ENCODE assay signal across 8 cellular contexts in the genomic region with DNA sequence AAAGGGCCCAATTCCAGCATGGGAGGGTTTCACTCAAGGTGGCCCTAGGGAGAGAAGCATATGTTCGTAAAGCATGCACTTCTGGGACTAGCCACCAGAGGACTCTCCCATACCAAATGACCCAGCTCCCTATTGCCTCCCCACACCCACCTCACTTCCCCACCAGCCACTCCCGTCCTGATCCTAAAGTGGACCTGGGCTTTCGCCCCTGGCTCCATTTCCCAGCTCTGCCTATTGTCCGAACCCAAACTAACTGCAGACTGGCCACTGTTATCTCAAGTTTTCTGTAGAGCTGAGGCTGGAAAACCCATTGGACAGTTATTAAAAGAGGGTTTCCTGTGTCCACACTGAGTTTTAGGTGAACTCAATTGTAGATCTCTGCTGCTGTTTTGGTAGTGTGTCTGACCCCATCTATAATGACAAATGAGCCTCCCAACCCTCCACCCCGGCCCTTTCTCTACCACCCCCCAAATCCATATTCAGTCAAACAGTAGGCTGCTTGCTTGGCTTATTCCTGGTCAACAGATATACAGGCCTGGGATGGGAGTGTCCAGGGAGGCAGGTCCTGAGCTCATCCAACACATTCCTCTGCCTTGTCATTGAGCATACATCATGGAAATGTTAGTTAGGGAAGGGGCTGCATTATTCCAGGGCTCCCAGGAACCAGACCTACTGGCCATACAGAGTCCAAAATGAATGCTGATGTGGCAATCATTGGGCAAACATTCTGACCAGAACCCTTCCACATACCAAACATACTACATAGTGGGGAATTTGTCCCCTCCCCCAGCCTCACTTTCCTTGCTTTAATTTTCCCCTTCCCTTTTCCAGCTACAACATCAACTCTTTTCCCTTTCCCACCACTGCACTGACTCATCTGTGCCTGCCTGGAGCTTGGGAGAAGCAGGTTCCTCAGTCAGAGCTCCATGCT. TPM values are rescaled to one million over a fixed set of nuclear protein-coding genes. Genes with fewer than 3 reads are reported as not detected.
DNase-seq lines count a peak whose midpoint lies in the region; ATAC-seq and TF ChIP-seq lines count a peak whose summit lies in the region.

No MANE protein-coding gene starts in this region.

- H3K36me3 ChIP-seq in OCI-LY1 (ENCODE audit: insufficient read depth, low read length) (no peaks in the 10 kb centered on the region), skeletal muscle satellite cell (ENCODE audit: insufficient read depth, low read length) (no peaks in the 10 kb centered on the region)
- H3K36me3 ChIP-seq in effector memory CD4-positive, alpha-beta T cell (ENCODE audit: control insufficient read depth, insufficient read depth, low read length): no peaks in the 10 kb centered on the region

- H3K4me1 ChIP-seq in OCI-LY1 (ENCODE audit: insufficient read depth, low read length, severe bottlenecking) (no peaks in the 10 kb centered on the region), skeletal muscle satellite cell (ENCODE audit: control insufficient read depth, insufficient read depth, low read length) (peaks cover 12% of the 10 kb centered on the region)
- H3K4me1 ChIP-seq in effector memory CD4-positive, alpha-beta T cell (ENCODE audit: control insufficient read depth, insufficient read depth, low read length, poor library complexity, severe bottlenecking): no peaks in the 10 kb centered on the region

- H3K27me3 ChIP-seq in OCI-LY1 (ENCODE audit: insufficient read depth, low read length) (no peaks in the 10 kb centered on the region), skeletal muscle satellite cell (ENCODE audit: control insufficient read depth, insufficient read depth, low read length) (peaks cover 6% of the 10 kb centered on the region)
- H3K27me3 ChIP-seq in effector memory CD4-positive, alpha-beta T cell (replicated peaks; ENCODE audit: control insufficient read depth, insufficient read depth, low read length, poor library complexity, severe bottlenecking): peaks cover 3% of the 10 kb centered on the region

- H3K9me3 ChIP-seq in OCI-LY1 (ENCODE audit: low read length) (no peaks in the 10 kb centered on the region), skeletal muscle satellite cell (replicated peaks; ENCODE audit: low read length) (no peaks in the 10 kb centered on the region)
- no peaks in the 10 kb centered on the region for H3K9me3 ChIP-seq in effector memory CD4-positive, alpha-beta T cell (ENCODE audit: control insufficient read depth, low read length)

- no peak overlapping the region for H2AFZ ChIP-seq in OCI-LY1 (ENCODE audit: low read length)

- H3K27ac ChIP-seq in OCI-LY1 (ENCODE audit: low read depth, low read length, poor library complexity, severe bottlenecking): no peak overlapping the region
- H3K27ac ChIP-seq in effector memory CD4-positive, alpha-beta T cell (ENCODE audit: insufficient read depth, low read length, poor library complexity, severe bottlenecking): no peak overlapping the region

- H3K4me3 ChIP-seq in OCI-LY1 (ENCODE audit: low read depth, low read length, poor library complexity, severe bottlenecking) (no peak overlapping the region), skeletal muscle satellite cell (ENCODE audit: low read length) (no peak overlapping the region)
- no peak overlapping the region for H3K4me3 ChIP-seq in effector memory CD4-positive, alpha-beta T cell (ENCODE audit: insufficient read depth, low read depth, low read length, poor library complexity, severe bottlenecking)

- H3K4me2 ChIP-seq in OCI-LY1 (ENCODE audit: low read length) (no peak overlapping the region), skeletal muscle satellite cell (ENCODE audit: low read length) (no peak overlapping the region)

- DNase-seq in EH (ENCODE audit: low read depth) (peak; percentile 81), anterior cingulate cortex (lab: John Stamatoyannopoulos, UW) (peak in 46 of 58 donors; percentile 3 to 66 (median 26)), hypothalamus (lab: John Stamatoyannopoulos, UW) (peak in 32 of 51 donors; percentile 10 to 59 (median 36))
- DNase-seq in effector memory CD4-positive, alpha-beta T cell: no peak

- H4K20me1 ChIP-seq in OCI-LY1 (ENCODE audit: insufficient read depth, low read length): no peaks in the 10 kb centered on the region

- no peak overlapping the region for H3K9ac ChIP-seq in OCI-LY1 (ENCODE audit: low read length)
- peak overlapping the region; percentile 33 for H3K9ac ChIP-seq in skeletal muscle satellite cell (ENCODE audit: low read depth, low read length)

- no peaks in the 10 kb centered on the region for H3K79me2 ChIP-seq in OCI-LY1 (ENCODE audit: insufficient read depth, low read length)

- H3F3A ChIP-seq in OCI-LY1 (ENCODE audit: insufficient read depth, low read length): no peaks in the 10 kb centered on the region

- ATAC-seq in GM19467 (IDR thresholded peaks at IDR 0.05; ENCODE audit: unreplicated experiment): peak; percentile 77
- ATAC-seq in HG03521 (IDR thresholded peaks at IDR 0.05; ENCODE audit: unreplicated experiment): peak; percentile 75

- peak; percentile 85 for TF ChIP-seq CTCF in OCI-LY1 (IDR thresholded peaks at IDR 0.05; ENCODE audit: low read length)

- no peaks in the 10 kb centered on the region for H3K9me2 ChIP-seq in OCI-LY1 (ENCODE audit: low read depth, low read length)

RNA-seq across cellular contexts. Expression of gene ABCA4, which starts 59.2 kb away (rescaled TPM):
- 0.22 TPM in 1 of 2 replicates, not detected in the other for total RNA-seq in skeletal muscle satellite cell (2012; rRNA removed)

Comparison
In these comparisons a context has a peak if more than half of its experiments do, and no peak if none do; other contexts are left out.
1. DNase-seq: peak in EH (single experiment), anterior cingulate cortex (46 of 58) and hypothalamus (32 of 51); none in effector memory CD4-positive, alpha-beta T cell (0 of 3).